Comparison of ENCODE assay signal across 8 cellular contexts in genomic region chr6:15879372-15880261, GRCh38.
DNase-seq lines count a peak whose midpoint lies in the region; ATAC-seq, FAIRE-seq and TF ChIP-seq lines count a peak whose summit lies in the region.

No MANE protein-coding gene starts in this region.

- peak; percentile 77 for ATAC-seq in HG02678 (IDR thresholded peaks at IDR 0.05; ENCODE audit: unreplicated experiment)

- no peak for TF ChIP-seq POLR2A in GM12892 (IDR thresholded peaks at IDR 0.05; ENCODE audit: low read depth, low read length)

- DNase-seq in GM12892 (ENCODE audit: insufficient read length) (peak; percentile 36), NCI-H2029 treated with DMSO at 0.1 percent for 48 hours (lab: John Stamatoyannopoulos, UW) (peak; percentile 60), fibroblast of villous mesenchyme (ENCODE audit: low read depth) (peak; percentile 86), NOMO-1 treated with DMSO at 0.1 percent for 48 hours (lab: John Stamatoyannopoulos, UW; ENCODE audit: unreplicated experiment) (no peak), mesendoderm (no peak)
- DNase-seq in activated CD8-positive, alpha-beta memory T cell treated with anti-CD3 and anti-CD28 coated beads for 24 hours = peak; percentile 65
- DNase-seq in stimulated activated CD4-positive, alpha-beta T cell treated with anti-CD3 and anti-CD28 coated beads, Interleukin-1b, Interleukin-23, amount 100 ng/mL, for 48 hours = peak; percentile 81

- H3K23ac ChIP-seq in mesendoderm (ENCODE audit: low read length) = no peak overlapping the region

- no peak overlapping the region for H3K4me2 ChIP-seq in mesendoderm (ENCODE audit: low read length)

- H3K4ac ChIP-seq in mesendoderm (ENCODE audit: low read depth, low read length) = no peak overlapping the region

- H3K27me3 ChIP-seq in mesendoderm (ENCODE audit: insufficient read depth, low read length, poor library complexity) = no peaks in the 10 kb centered on the region

- no CpG with 5 or more reads among the region's 12 CpGs for WGBS in mesendoderm (ENCODE audit: extremely low coverage, insufficient coverage, low lambda C conversion rate)

- H2BK120ac ChIP-seq in mesendoderm (ENCODE audit: low read depth, low read length) = no peak overlapping the region

- no peaks in the 10 kb centered on the region for H3K79me2 ChIP-seq in mesendoderm (ENCODE audit: control insufficient read depth, insufficient read depth, low read length)

- no peak overlapping the region for H2BK15ac ChIP-seq in mesendoderm (replicated peaks; ENCODE audit: low read depth)

- no peak overlapping the region for H4K8ac ChIP-seq in mesendoderm (ENCODE audit: low read depth, low read length)

- no peaks in the 10 kb centered on the region for H3K4me1 ChIP-seq in mesendoderm (ENCODE audit: control insufficient read depth, low read depth, low read length)

- no peaks in the 10 kb centered on the region for H3K79me1 ChIP-seq in mesendoderm (ENCODE audit: low read length)

- no peak overlapping the region for H3K9ac ChIP-seq in mesendoderm (ENCODE audit: low read length)

- H3K36me3 ChIP-seq in mesendoderm (ENCODE audit: control insufficient read depth, insufficient read depth, low read length) = no peaks in the 10 kb centered on the region

- no peak for TF ChIP-seq CTCF in fibroblast of villous mesenchyme (IDR thresholded peaks at IDR 0.05; ENCODE audit: insufficient read depth, low read depth, low read length)

- H3K4me3 ChIP-seq in fibroblast of villous mesenchyme (ENCODE audit: low read depth, low read length) (no peak overlapping the region), mesendoderm (ENCODE audit: low read length) (no peak overlapping the region)

- no peak overlapping the region for H2AK5ac ChIP-seq in mesendoderm (ENCODE audit: low read length)

- no peak overlapping the region for H4K5ac ChIP-seq in mesendoderm (ENCODE audit: low read length)

- H3K27ac ChIP-seq in mesendoderm (ENCODE audit: low read depth, low read length) = no peak overlapping the region

- H3K56ac ChIP-seq in mesendoderm (ENCODE audit: low read length) = no peak overlapping the region

- no peak overlapping the region for H2BK5ac ChIP-seq in mesendoderm (ENCODE audit: low read length)

- no peak overlapping the region for H3K18ac ChIP-seq in mesendoderm (ENCODE audit: low read length)

- FAIRE-seq in GM12892 (lab: Jason Lieb, UNC) = peak; percentile 88

Comparison
In these comparisons a context has a peak if more than half of its experiments do, and no peak if none do; other contexts are left out.
1. DNase-seq: peak in GM12892 (single experiment), NCI-H2029 treated with DMSO at 0.1 percent for 48 hours (single experiment), activated CD8-positive, alpha-beta memory T cell treated with anti-CD3 and anti-CD28 coated beads for 24 hours (single experiment), fibroblast of villous mesenchyme (single experiment) and stimulated activated CD4-positive, alpha-beta T cell treated with anti-CD3 and anti-CD28 coated beads, Interleukin-1b, Interleukin-23, amount 100 ng/mL, for 48 hours (single experiment); none in NOMO-1 treated with DMSO at 0.1 percent for 48 hours (single experiment) and mesendoderm (single experiment).